ENCODE assay signal across 1 cellular context in the genomic region with DNA sequence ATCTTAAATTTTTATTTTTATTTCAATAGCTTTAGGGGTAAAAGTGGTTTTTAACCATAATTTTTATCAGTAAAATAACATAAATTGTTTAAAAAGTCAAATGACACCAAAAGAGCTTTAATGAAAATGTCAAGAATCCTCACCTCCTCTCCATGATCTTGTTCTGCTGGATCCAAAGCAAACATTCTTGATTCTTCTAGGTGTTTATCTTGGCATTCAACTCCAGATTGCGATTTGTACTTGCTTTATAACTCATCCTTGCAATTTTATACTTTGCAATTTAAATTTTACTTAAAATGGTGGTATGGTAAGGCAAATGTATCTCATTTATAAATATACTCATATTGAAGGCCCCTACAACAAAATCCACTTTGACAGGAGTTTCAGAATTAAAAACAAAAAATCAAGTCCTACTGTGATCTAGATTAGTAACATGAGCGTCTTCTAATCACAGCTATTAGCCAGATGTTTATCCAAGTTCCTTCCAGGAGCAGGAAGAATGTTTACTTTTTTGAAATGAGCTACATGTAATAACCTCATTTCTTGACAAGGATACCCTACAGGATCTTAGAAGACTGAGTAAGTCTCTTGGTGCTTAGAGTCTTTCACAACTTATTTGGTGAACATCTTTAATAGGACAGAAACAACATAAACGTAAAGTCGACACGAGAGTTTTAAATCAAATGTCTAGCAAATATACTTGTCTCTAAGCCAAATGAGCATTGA.
TF ChIP-seq lines count a peak whose summit lies in the region.

No MANE protein-coding gene starts in this region.

TF ChIP-seq in IMR-90, 13 proteins besides CTCF, POLR2A, EP300 and RAD21:
- TF ChIP-seq, protein P1, sequence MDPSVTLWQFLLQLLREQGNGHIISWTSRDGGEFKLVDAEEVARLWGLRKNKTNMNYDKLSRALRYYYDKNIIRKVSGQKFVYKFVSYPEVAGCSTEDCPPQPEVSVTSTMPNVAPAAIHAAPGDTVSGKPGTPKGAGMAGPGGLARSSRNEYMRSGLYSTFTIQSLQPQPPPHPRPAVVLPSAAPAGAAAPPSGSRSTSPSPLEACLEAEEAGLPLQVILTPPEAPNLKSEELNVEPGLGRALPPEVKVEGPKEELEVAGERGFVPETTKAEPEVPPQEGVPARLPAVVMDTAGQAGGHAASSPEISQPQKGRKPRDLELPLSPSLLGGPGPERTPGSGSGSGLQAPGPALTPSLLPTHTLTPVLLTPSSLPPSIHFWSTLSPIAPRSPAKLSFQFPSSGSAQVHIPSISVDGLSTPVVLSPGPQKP (IDR thresholded peaks at IDR 0.05; ENCODE audit: borderline replicate concordance, low read depth, low read length) = no peak
- TF ChIP-seq MAZ (IDR thresholded peaks at IDR 0.05; ENCODE audit: borderline replicate concordance, low read depth, low read length) = no peak
- no peak for TF ChIP-seq CHD1 (IDR thresholded peaks at IDR 0.05; ENCODE audit: low read depth, low read length)
- no peak for TF ChIP-seq SMC3 (IDR thresholded peaks at IDR 0.05; ENCODE audit: low read depth, low read length)
- TF ChIP-seq RFX5 (IDR thresholded peaks at IDR 0.05; ENCODE audit: low read depth, low read length) = no peak
- no peak for TF ChIP-seq BHLHE40 (IDR thresholded peaks at IDR 0.05; ENCODE audit: low read depth, low read length)
- no peak for TF ChIP-seq MXI1 (IDR thresholded peaks at IDR 0.05; ENCODE audit: borderline replicate concordance, low read depth, low read length)
- TF ChIP-seq NFE2L2 (IDR thresholded peaks at IDR 0.05; ENCODE audit: low read depth, low read length) = no peak
- TF ChIP-seq, protein P2, sequence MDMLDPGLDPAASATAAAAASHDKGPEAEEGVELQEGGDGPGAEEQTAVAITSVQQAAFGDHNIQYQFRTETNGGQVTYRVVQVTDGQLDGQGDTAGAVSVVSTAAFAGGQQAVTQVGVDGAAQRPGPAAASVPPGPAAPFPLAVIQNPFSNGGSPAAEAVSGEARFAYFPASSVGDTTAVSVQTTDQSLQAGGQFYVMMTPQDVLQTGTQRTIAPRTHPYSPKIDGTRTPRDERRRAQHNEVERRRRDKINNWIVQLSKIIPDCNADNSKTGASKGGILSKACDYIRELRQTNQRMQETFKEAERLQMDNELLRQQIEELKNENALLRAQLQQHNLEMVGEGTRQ (IDR thresholded peaks at IDR 0.05; ENCODE audit: low read depth, low read length) = no peak
- no peak for TF ChIP-seq RCOR1 (IDR thresholded peaks at IDR 0.05; ENCODE audit: insufficient replicate concordance, low read length)
